ENCODE assay signal across 19 cellular contexts in the genomic region with DNA sequence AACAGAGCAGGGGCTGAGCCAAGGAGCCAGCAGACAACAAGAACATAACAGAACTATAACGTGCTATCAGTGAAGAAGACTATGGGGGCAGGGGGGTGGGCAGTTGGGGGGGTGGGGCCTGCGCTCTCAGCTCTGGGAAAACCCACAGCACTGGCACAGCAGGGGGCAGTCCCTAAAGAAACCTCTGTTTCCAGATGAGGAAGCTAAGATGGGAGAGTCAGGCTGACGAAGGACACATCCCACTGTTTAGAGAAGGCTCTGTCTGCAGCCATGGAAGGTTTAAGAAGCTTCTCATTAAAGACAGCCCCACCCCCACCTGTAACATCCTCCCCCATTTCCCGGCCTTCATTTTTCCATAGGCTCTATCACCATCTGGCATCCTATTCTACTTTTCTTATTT. TPM values are rescaled to one million over a fixed set of nuclear protein-coding genes. Genes with fewer than 3 reads are reported as not detected.
DNase-seq lines count a peak whose midpoint lies in the region; ATAC-seq and TF ChIP-seq lines count a peak whose summit lies in the region.
"Had no signal": no experiment of that assay in that cellular context is flagged by ENCODE, and none has a peak within 500 bp of the region (broad histone marks: within the 10 kb centered on the region; RNA-seq: fewer than 3 reads in every experiment).

No MANE protein-coding gene starts in this region.

- H3K36me3 ChIP-seq in GM23338 (ENCODE audit: insufficient read depth) (no peaks in the 10 kb centered on the region), neural progenitor cell (no peaks in the 10 kb centered on the region)
- H3K36me3 ChIP-seq: BLaER1 treated with 17β-estradiol and CSF1 and Interleukin-3, amounts not matched to agents 10 nM and 100 nM had no signal

- H3K27me3 Mint-ChIP-seq in GM23338 (ENCODE audit: insufficient read depth, low read depth, poor library complexity) (peaks cover 2% of the 10 kb centered on the region), neural progenitor cell (ENCODE audit: insufficient read depth, low read depth) (peaks cover 5% of the 10 kb centered on the region)
- H3K27me3 Mint-ChIP-seq in activated T-helper 17 cell treated with anti-CD3 and anti-CD28 coated beads, Interleukin-2, amount 50 U/mL, for 72 hours, result no peaks in the 10 kb centered on the region

- no peaks in the 10 kb centered on the region for H3K9me3 ChIP-seq in neural progenitor cell (ENCODE audit: low read depth)

- peak; percentile 43 for ATAC-seq in GM23338
- no peak for ATAC-seq in activated T-helper 17 cell treated with anti-CD3 and anti-CD28 coated beads, Interleukin-2, amount 50 U/mL, for 72 hours (replicated peaks)
- ATAC-seq in GM18868 (IDR thresholded peaks at IDR 0.05; ENCODE audit: unreplicated experiment), result no peak
- ATAC-seq in HG03457 (IDR thresholded peaks at IDR 0.05; ENCODE audit: unreplicated experiment), result no peak
- ATAC-seq: CD8-positive, alpha-beta T cell had no signal

- no peaks in the 10 kb centered on the region for H3K36me3 Mint-ChIP-seq in GM23338 (ENCODE audit: low read depth)
- no peaks in the 10 kb centered on the region for H3K36me3 Mint-ChIP-seq in activated T-helper 17 cell treated with anti-CD3 and anti-CD28 coated beads, Interleukin-2, amount 50 U/mL, for 72 hours (ENCODE audit: low read depth)
- no peaks in the 10 kb centered on the region for H3K36me3 Mint-ChIP-seq in neural progenitor cell

- H3K27ac Mint-ChIP-seq in GM23338 (no peak overlapping the region), neural progenitor cell (no peak overlapping the region)
- H3K27ac Mint-ChIP-seq in activated T-helper 17 cell treated with anti-CD3 and anti-CD28 coated beads, Interleukin-2, amount 50 U/mL, for 72 hours, result peak overlapping the region; percentile 37
- H3K27ac Mint-ChIP-seq: CD8-positive, alpha-beta T cell; HFFc6 had no signal

- no peaks in the 10 kb centered on the region for H3K9me2 ChIP-seq in GM23338 (ENCODE audit: insufficient read depth)

- H4K20me1 ChIP-seq in GM23338 (replicated peaks; ENCODE audit: insufficient read depth) (no peaks in the 10 kb centered on the region), neural progenitor cell (ENCODE audit: low read depth) (no peaks in the 10 kb centered on the region)

- H3K4me3 Mint-ChIP-seq in GM23338, result no peak overlapping the region; the same call in 2 of the 3 replicates
- no peak overlapping the region for H3K4me3 Mint-ChIP-seq in activated T-helper 17 cell treated with anti-CD3 and anti-CD28 coated beads, Interleukin-2, amount 50 U/mL, for 72 hours
- no peak overlapping the region for H3K4me3 Mint-ChIP-seq in neural progenitor cell
- H3K4me3 Mint-ChIP-seq: CD8-positive, alpha-beta T cell; HFFc6 had no signal

- no peak overlapping the region for H3K27ac ChIP-seq in GM23338 (ENCODE audit: low read depth)
- no peak overlapping the region for H3K27ac ChIP-seq in neural progenitor cell
- H3K27ac ChIP-seq: BLaER1 treated with 17β-estradiol and CSF1 and Interleukin-3, amounts not matched to agents 10 nM and 100 nM had no signal

- DNase-seq in GM23338 (ENCODE audit: low spot score) (peak; percentile 43), NB4 (ENCODE audit: low read depth) (peak; percentile 12), neural progenitor cell (ENCODE audit: low spot score) (peak; percentile 26), NCI-H1417 (lab: John Stamatoyannopoulos, UW) (no peak)
- DNase-seq: Calu3; CD8-positive, alpha-beta T cell; DMS153; HFFc6; NCI-H1092 treated with DMSO at 0.1 percent for 48 hours; NCI-H146; NCI-H2029; NCI-H345; NCI-H524; PC-3; Right ventricle myocardium superior had no signal

- H2AFZ ChIP-seq in GM23338 (no peak overlapping the region), neural progenitor cell (replicated peaks) (no peak overlapping the region)

- H3K4me1 ChIP-seq in GM23338 (ENCODE audit: insufficient read depth) (peaks cover 16% of the 10 kb centered on the region), neural progenitor cell (peaks cover 8% of the 10 kb centered on the region)

- H3K4me3 ChIP-seq in GM23338 (no peak overlapping the region), NB4 (ENCODE audit: low read depth, low read length) (no peak overlapping the region), neural progenitor cell (no peak overlapping the region)
- H3K4me3 ChIP-seq: BLaER1 treated with 17β-estradiol and CSF1 and Interleukin-3, amounts not matched to agents 10 nM and 100 nM had no signal

- H3K9ac ChIP-seq in neural progenitor cell, result no peak overlapping the region
- H3K9ac ChIP-seq: BLaER1 treated with 17β-estradiol and CSF1 and Interleukin-3, amounts not matched to agents 10 nM and 100 nM had no signal

- no peaks in the 10 kb centered on the region for H3K79me2 ChIP-seq in GM23338 (replicated peaks; ENCODE audit: insufficient read depth)
- no peaks in the 10 kb centered on the region for H3K79me2 ChIP-seq in neural progenitor cell (ENCODE audit: low read depth)

- H3K4me1 Mint-ChIP-seq in GM23338 (peaks cover 33% of the 10 kb centered on the region), neural progenitor cell (peaks cover 5% of the 10 kb centered on the region)
- peaks cover 44% of the 10 kb centered on the region for H3K4me1 Mint-ChIP-seq in activated T-helper 17 cell treated with anti-CD3 and anti-CD28 coated beads, Interleukin-2, amount 50 U/mL, for 72 hours

- H3K9me3 Mint-ChIP-seq in GM23338 (no peaks in the 10 kb centered on the region; the same call in 2 of the 3 replicates), neural progenitor cell (no peaks in the 10 kb centered on the region)
- H3K9me3 Mint-ChIP-seq in activated T-helper 17 cell treated with anti-CD3 and anti-CD28 coated beads, Interleukin-2, amount 50 U/mL, for 72 hours, result peaks cover 5% of the 10 kb centered on the region
- H3K9me3 Mint-ChIP-seq: CD8-positive, alpha-beta T cell; HFFc6 had no signal

- peak overlapping the region; percentile 56; the same call in 1 of the 2 replicates for H3K4me2 ChIP-seq in GM23338
- H3K4me2 ChIP-seq in neural progenitor cell, result no peak overlapping the region

- TF ChIP-seq CTCF in GM23338 (conservative IDR thresholded peaks at IDR 0.05; ENCODE audit: low read depth in 2 of 2), result no peak
- TF ChIP-seq CTCF in NB4 (IDR thresholded peaks at IDR 0.05; ENCODE audit: low read depth, low read length), result no peak
- no peak for TF ChIP-seq CTCF in neural progenitor cell (IDR thresholded peaks at IDR 0.05)

- H3K27me3 ChIP-seq in GM23338 (ENCODE audit: insufficient read depth) (no peaks in the 10 kb centered on the region), neural progenitor cell (no peaks in the 10 kb centered on the region)
- H3K27me3 ChIP-seq: BLaER1 treated with 17β-estradiol and CSF1 and Interleukin-3, amounts not matched to agents 10 nM and 100 nM had no signal

- no peak for TF ChIP-seq POLR2A in NB4 (IDR thresholded peaks at IDR 0.05; ENCODE audit: extremely low read depth, insufficient read length)

- H3F3A ChIP-seq in GM23338 (replicated peaks; ENCODE audit: low read depth) (no peaks in the 10 kb centered on the region), neural progenitor cell (ENCODE audit: low read depth) (no peaks in the 10 kb centered on the region)

RNA-seq across cellular contexts. Expression of gene DOCK9, which starts 7.1 kb away (rescaled TPM):
- 34.9 and 57.7 TPM in 2 replicates for total RNA-seq in GM23338 (2014; rRNA removed; shearing (Covaris generic))
- polyA plus RNA-seq in GM23338 (2016; fragmentation: Nextera tagmentation; extraction: Ambion mirVana), result 7.3 and 8.5 TPM in 2 replicates
- total RNA-seq in activated T-helper 17 cell treated with anti-CD3 and anti-CD28 coated beads, Interleukin-2, amount 50 U/mL, for 72 hours, result 10 to 100 TPM; 50.2 to 70.4 TPM
- total RNA-seq in neural progenitor cell (ENCODE audit: low replicate concordance), result 16.6 and 20.3 TPM in 2 replicates

Comparison
In these comparisons a context has a peak if more than half of its experiments do, and no peak if none do; other contexts are left out.
1. DNase-seq: peak in GM23338 (single experiment), NB4 (single experiment) and neural progenitor cell (single experiment); none in NCI-H1417 (0 of 3).